In the genomic region with DNA sequence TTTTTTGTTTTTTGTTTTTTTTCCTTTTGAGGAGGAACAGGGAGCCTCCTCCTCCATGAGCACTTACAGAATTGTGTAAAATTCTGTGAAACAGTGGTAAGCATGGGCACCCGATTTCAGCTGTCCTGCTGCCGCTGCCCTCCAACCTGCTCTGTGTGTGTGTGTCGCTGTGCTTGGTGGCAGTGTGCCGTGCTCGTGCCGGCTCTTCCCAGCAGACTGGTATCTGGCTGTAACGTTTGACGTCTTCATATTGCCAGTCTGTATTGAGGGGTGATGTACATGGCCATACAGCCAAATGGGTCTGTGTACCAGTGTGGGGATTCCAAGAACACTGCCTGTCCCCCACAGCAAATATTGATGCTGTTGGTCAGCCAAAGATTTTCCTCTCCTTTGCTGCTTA, we compare ENCODE assay signal across 10 cellular contexts.
A peak's percentile ranks its signal among the peaks of the same experiment; 100 is the strongest.
DNase-seq lines count a peak whose midpoint lies in the region; ATAC-seq and TF ChIP-seq lines count a peak whose summit lies in the region.
"Had no signal": no experiment of that assay in that cellular context is flagged by ENCODE, and none has a peak within 500 bp of the region (broad histone marks: within the 10 kb centered on the region; RNA-seq: fewer than 3 reads in every experiment).

No MANE protein-coding gene starts in this region.

- peak overlapping the region; percentile 52 for H3K27ac ChIP-seq in lower lobe of right lung

- no peak for DNase-seq in activated T-cell treated with anti-CD3 and anti-CD28 coated beads, Interleukin-2, amount 50 U/mL, for 24 hours
- no peak for DNase-seq in activated T-cell treated with anti-CD3 and anti-CD28 coated beads, Interleukin-2, amount 50 U/mL, for 48 hours
- DNase-seq in activated T-helper 1 cell treated with anti-CD3 and anti-CD28 coated beads, Interleukin-12 subunit alpha, Interleukin-12 subunit beta, Interleukin-2, Interleukin-4 antibody, amounts not matched to agents 30 ng/mL and 10 ng/mL and 1 ng/mL, durations not matched to agents 14 hours and 24 hours and 36 hours (ENCODE audit: low spot score), result no peak
- DNase-seq in lower lobe of right lung, result no peak
- DNase-seq in type B pancreatic cell (ENCODE audit: extremely low spot score, unreplicated experiment), result no peak
- DNase-seq in HEK293T (ENCODE audit: extremely low spot score), result no peak
- DNase-seq: NCI-H1048 had no signal

- no peak overlapping the region for H3K4me3 Mint-ChIP-seq in activated T-cell treated with anti-CD3 and anti-CD28 coated beads, Interleukin-2, amount 50 U/mL, for 24 hours
- peak overlapping the region; percentile 45 for H3K4me3 Mint-ChIP-seq in activated T-helper 1 cell treated with anti-CD3 and anti-CD28 coated beads, Interleukin-12 subunit alpha, Interleukin-12 subunit beta, Interleukin-2, Interleukin-4 antibody, amounts not matched to agents 30 ng/mL and 10 ng/mL and 1 ng/mL, durations not matched to agents 14 hours and 24 hours and 36 hours
- H3K4me3 Mint-ChIP-seq in type B pancreatic cell, result no peak overlapping the region
- H3K4me3 Mint-ChIP-seq: activated naive CD4-positive, alpha-beta T cell treated with anti-CD3 and anti-CD28 coated beads for 36 hours had no signal

- intact Hi-C loops in activated T-helper 1 cell treated with anti-CD3 and anti-CD28 coated beads, Interleukin-12 subunit alpha, Interleukin-12 subunit beta, Interleukin-2, Interleukin-4 antibody, amounts not matched to agents 30 ng/mL and 10 ng/mL and 1 ng/mL, durations not matched to agents 14 hours and 24 hours and 36 hours (cut with micrococcal nuclease), result loop anchor here (1.0 to 10.0 kb wide), 11 partner anchors 21 to 1681 kb away; a partner anchor contains a TSS
- intact Hi-C loops in lower lobe of right lung (cut with DNase I), result no loop called here

- TF ChIP-seq CTCF in lower lobe of right lung (IDR thresholded peaks at IDR 0.05) (no peak), type B pancreatic cell (conservative IDR thresholded peaks at IDR 0.05) (no peak)

- H3K27me3 ChIP-seq in lower lobe of right lung (ENCODE audit: low read depth), result no peaks in the 10 kb centered on the region

- no peaks in the 10 kb centered on the region for H3K9me3 ChIP-seq in lower lobe of right lung

- ATAC-seq in lower lobe of right lung, result no peak
- ATAC-seq in HG03045 (IDR thresholded peaks at IDR 0.05; ENCODE audit: unreplicated experiment), result no peak
- ATAC-seq in GM18858 (IDR thresholded peaks at IDR 0.05; ENCODE audit: unreplicated experiment), result no peak

- H3K4me1 ChIP-seq in lower lobe of right lung, result peaks cover 13% of the 10 kb centered on the region

- H3K27me3 Mint-ChIP-seq in activated T-cell treated with anti-CD3 and anti-CD28 coated beads, Interleukin-2, amount 50 U/mL, for 24 hours, result no peaks in the 10 kb centered on the region
- H3K27me3 Mint-ChIP-seq in activated T-helper 1 cell treated with anti-CD3 and anti-CD28 coated beads, Interleukin-12 subunit alpha, Interleukin-12 subunit beta, Interleukin-2, Interleukin-4 antibody, amounts not matched to agents 30 ng/mL and 10 ng/mL and 1 ng/mL, durations not matched to agents 14 hours and 24 hours and 36 hours (ENCODE audit: insufficient read depth), result no peaks in the 10 kb centered on the region
- no peaks in the 10 kb centered on the region for H3K27me3 Mint-ChIP-seq in type B pancreatic cell

- peak overlapping the region; percentile 75 for H3K27ac Mint-ChIP-seq in activated T-cell treated with anti-CD3 and anti-CD28 coated beads, Interleukin-2, amount 50 U/mL, for 24 hours
- H3K27ac Mint-ChIP-seq in activated T-helper 1 cell treated with anti-CD3 and anti-CD28 coated beads, Interleukin-12 subunit alpha, Interleukin-12 subunit beta, Interleukin-2, Interleukin-4 antibody, amounts not matched to agents 30 ng/mL and 10 ng/mL and 1 ng/mL, durations not matched to agents 14 hours and 24 hours and 36 hours, result peak overlapping the region; percentile 78
- peak overlapping the region; percentile 42 for H3K27ac Mint-ChIP-seq in type B pancreatic cell

- H3K4me3 ChIP-seq in lower lobe of right lung, result no peak overlapping the region

- H3K36me3 Mint-ChIP-seq in activated T-cell treated with anti-CD3 and anti-CD28 coated beads, Interleukin-2, amount 50 U/mL, for 24 hours (ENCODE audit: low read depth), result no peaks in the 10 kb centered on the region
- peaks cover 2% of the 10 kb centered on the region for H3K36me3 Mint-ChIP-seq in activated T-helper 1 cell treated with anti-CD3 and anti-CD28 coated beads, Interleukin-12 subunit alpha, Interleukin-12 subunit beta, Interleukin-2, Interleukin-4 antibody, amounts not matched to agents 30 ng/mL and 10 ng/mL and 1 ng/mL, durations not matched to agents 14 hours and 24 hours and 36 hours (ENCODE audit: low read depth)
- peaks cover 54% of the 10 kb centered on the region for H3K36me3 Mint-ChIP-seq in type B pancreatic cell

- POLR2A ChIA-PET in HEK293T (lab: Yijun Ruan, JAX), result no interaction called here

- peaks cover 30% of the 10 kb centered on the region for H3K4me1 Mint-ChIP-seq in activated T-cell treated with anti-CD3 and anti-CD28 coated beads, Interleukin-2, amount 50 U/mL, for 24 hours (ENCODE audit: low read depth)
- H3K4me1 Mint-ChIP-seq in activated T-helper 1 cell treated with anti-CD3 and anti-CD28 coated beads, Interleukin-12 subunit alpha, Interleukin-12 subunit beta, Interleukin-2, Interleukin-4 antibody, amounts not matched to agents 30 ng/mL and 10 ng/mL and 1 ng/mL, durations not matched to agents 14 hours and 24 hours and 36 hours (ENCODE audit: low read depth), result peaks cover 32% of the 10 kb centered on the region
- peaks cover 27% of the 10 kb centered on the region for H3K4me1 Mint-ChIP-seq in type B pancreatic cell (ENCODE audit: unreplicated experiment)

- CTCF ChIA-PET in HEK293T (lab: Yijun Ruan, JAX), result interaction anchor here (0.9 kb wide), 1 partner anchor 20 kb away, joined by 3 read pairs; no protein-coding TSS in a partner anchor

- peaks cover 59% of the 10 kb centered on the region for H3K36me3 ChIP-seq in lower lobe of right lung

- no peaks in the 10 kb centered on the region for H3K9me3 Mint-ChIP-seq in activated T-cell treated with anti-CD3 and anti-CD28 coated beads, Interleukin-2, amount 50 U/mL, for 24 hours
- H3K9me3 Mint-ChIP-seq in activated T-helper 1 cell treated with anti-CD3 and anti-CD28 coated beads, Interleukin-12 subunit alpha, Interleukin-12 subunit beta, Interleukin-2, Interleukin-4 antibody, amounts not matched to agents 30 ng/mL and 10 ng/mL and 1 ng/mL, durations not matched to agents 14 hours and 24 hours and 36 hours, result no peaks in the 10 kb centered on the region
- H3K9me3 Mint-ChIP-seq in type B pancreatic cell, result no peaks in the 10 kb centered on the region
- H3K9me3 Mint-ChIP-seq: activated naive CD4-positive, alpha-beta T cell treated with anti-CD3 and anti-CD28 coated beads for 36 hours had no signal

TF ChIP-seq in HEK293T, 16 proteins besides CTCF, POLR2A, EP300 and RAD21:
- TF ChIP-seq HDGF (IDR thresholded peaks at IDR 0.05; ENCODE audit: borderline replicate concordance) (no peak), ARNT (IDR thresholded peaks at IDR 0.05) (no peak), FOXM1 (IDR thresholded peaks at IDR 0.05; ENCODE audit: borderline replicate concordance) (no peak), FOXA1 (IDR thresholded peaks at IDR 0.05) (no peak), L3MBTL2 (conservative IDR thresholded peaks at IDR 0.05) (no peak), SUZ12 (IDR thresholded peaks at IDR 0.05) (no peak), LEF1 (IDR thresholded peaks at IDR 0.05; ENCODE audit: borderline replicate concordance) (no peak), ELF4 (IDR thresholded peaks at IDR 0.05) (no peak), FOXK2 (IDR thresholded peaks at IDR 0.05) (no peak), SP1 (IDR thresholded peaks at IDR 0.05) (no peak), ZNF384 (IDR thresholded peaks at IDR 0.05) (no peak), NFRKB (IDR thresholded peaks at IDR 0.05) (no peak), TARDBP (IDR thresholded peaks at IDR 0.05) (no peak), CTBP1 (IDR thresholded peaks at IDR 0.05; ENCODE audit: borderline replicate concordance) (no peak)
